Comparison of ENCODE assay signal across 8 cellular contexts in genomic region chr5:149828161-149829011, GRCh38.
DNase-seq lines count a peak whose midpoint lies in the region; ATAC-seq and TF ChIP-seq lines count a peak whose summit lies in the region.

No MANE protein-coding gene starts in this region.

- ATAC-seq in GM21737 (IDR thresholded peaks at IDR 0.05; ENCODE audit: unreplicated experiment): peak; percentile 68

- no peak overlapping the region for H3K27ac Mint-ChIP-seq in osteocyte (ENCODE audit: unreplicated experiment)

- H3K27ac ChIP-seq in SJCRH30: no peak overlapping the region
- H3K27ac ChIP-seq in thyroid gland: no peak overlapping the region

- peaks cover 13% of the 10 kb centered on the region for H3K4me1 Mint-ChIP-seq in osteocyte (ENCODE audit: unreplicated experiment)

- H3K4me3 ChIP-seq in MG63 (no peak overlapping the region), SJCRH30 (no peak overlapping the region), thyroid gland (replicated peaks in 1 of 3) (no peak overlapping the region)

- TF ChIP-seq POLR2A in thyroid gland (IDR thresholded peaks at IDR 0.05): no peak

- H3K9me3 ChIP-seq in MG63: no peaks in the 10 kb centered on the region
- no peaks in the 10 kb centered on the region for H3K9me3 ChIP-seq in SJCRH30 (replicated peaks)
- no peaks in the 10 kb centered on the region for H3K9me3 ChIP-seq in thyroid gland

- H3K27me3 ChIP-seq in MG63 (no peaks in the 10 kb centered on the region), SJCRH30 (no peaks in the 10 kb centered on the region), thyroid gland (no peaks in the 10 kb centered on the region)

- 35 to 45% methylated on average over 10 to 11 of the region's 11 CpGs for WGBS in thyroid gland, 2 donors

- peak; percentile 93 for TF ChIP-seq CTCF in osteocyte (IDR thresholded peaks at IDR 0.05)
- TF ChIP-seq CTCF in thyroid gland (IDR thresholded peaks at IDR 0.05): peak; percentile 63 to 89 (median 78)

- H3K36me3 Mint-ChIP-seq in osteocyte (ENCODE audit: unreplicated experiment): no peaks in the 10 kb centered on the region

- no peaks in the 10 kb centered on the region for H3K9me3 Mint-ChIP-seq in osteocyte (ENCODE audit: unreplicated experiment)

- no peaks in the 10 kb centered on the region for H3K36me3 ChIP-seq in MG63
- H3K36me3 ChIP-seq in SJCRH30: no peaks in the 10 kb centered on the region
- no peaks in the 10 kb centered on the region for H3K36me3 ChIP-seq in thyroid gland

- H3K27me3 Mint-ChIP-seq in osteocyte (ENCODE audit: unreplicated experiment): no peaks in the 10 kb centered on the region

- no peaks in the 10 kb centered on the region for H3K4me1 ChIP-seq in SJCRH30
- no peaks in the 10 kb centered on the region for H3K4me1 ChIP-seq in thyroid gland

- H3K4me3 Mint-ChIP-seq in osteocyte (ENCODE audit: unreplicated experiment): no peak overlapping the region

- intact Hi-C loops in thyroid gland (cut with DNase I): loop anchor here (5.0 kb wide), 1 partner anchor 191 kb away; no protein-coding TSS in a partner anchor

- DNase-seq in DMS79 (lab: John Stamatoyannopoulos, UW): peak; percentile 8
- peak; percentile 65 for DNase-seq in MG63
- peak; percentile 83 to 97 for DNase-seq in SJCRH30
- peak; percentile 66 for DNase-seq in activated effector memory CD4-positive, alpha-beta T cell treated with Interleukin-2 at 50 U/mL for 16 hours
- peak; percentile 86 for DNase-seq in germinal center (ENCODE audit: low spot score)
- peak; percentile 94 for DNase-seq in osteocyte (ENCODE audit: extremely low spot score, unreplicated experiment)
- DNase-seq in thyroid gland: peak; percentile 82 to 87

Comparison
In these comparisons a context has a peak if more than half of its experiments do, and no peak if none do; other contexts are left out.
1. DNase-seq: peak in every context shown above with its lines; median percentile 94 in osteocyte; 90 in SJCRH30; 86 in germinal center; 84 in thyroid gland; 66 in activated effector memory CD4-positive, alpha-beta T cell treated with Interleukin-2 at 50 U/mL for 16 hours; 65 in MG63; 8 in DMS79.